ENCODE assay signal across 19 cellular contexts in the genomic region with DNA sequence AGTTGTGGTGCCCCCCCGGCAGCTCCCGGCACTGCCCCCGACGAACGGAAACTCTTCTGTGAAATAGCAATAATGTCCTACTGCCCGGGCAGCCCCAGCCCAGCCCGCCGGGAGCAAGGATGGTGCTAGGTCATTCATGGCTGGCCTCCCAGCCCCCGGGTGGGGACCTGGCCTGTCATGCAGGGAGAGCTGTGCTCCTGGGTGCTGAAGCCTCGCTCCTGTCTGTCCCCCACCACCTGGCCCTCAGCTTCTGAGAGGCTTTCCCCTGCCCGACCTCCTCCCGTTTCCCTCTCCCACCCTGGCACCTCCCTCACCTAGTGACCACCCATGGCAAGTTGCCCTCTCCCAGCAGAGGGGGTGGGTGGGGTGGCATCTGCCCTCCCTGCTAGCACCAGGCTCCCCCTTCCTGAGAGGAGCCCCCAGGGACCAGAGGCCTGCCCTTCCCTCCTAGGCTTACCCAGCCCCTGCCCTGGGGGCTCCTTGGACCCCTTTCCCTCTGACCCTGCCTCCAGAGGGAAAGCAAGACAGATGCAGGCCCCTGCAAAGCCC. TPM values are rescaled to one million over a fixed set of nuclear protein-coding genes. Genes with fewer than 3 reads are reported as not detected.
DNase-seq lines count a peak whose midpoint lies in the region; ATAC-seq, FAIRE-seq and TF ChIP-seq lines count a peak whose summit lies in the region.
"Had no signal": no experiment of that assay in that cellular context is flagged by ENCODE, and none has a peak within 500 bp of the region (broad histone marks: within the 10 kb centered on the region; RNA-seq: fewer than 3 reads in every experiment).

No MANE protein-coding gene starts in this region.

- no peak overlapping the region for H2AFZ ChIP-seq in HepG2 (ENCODE audit: low read length)
- no peak overlapping the region for H2AFZ ChIP-seq in GM12878 (ENCODE audit: control insufficient read depth, low read depth, low read length)

- TF ChIP-seq RAD21 in HepG2 (CRISPR knock-in tag; IDR thresholded peaks at IDR 0.05) (no peak), GM12878 (IDR thresholded peaks at IDR 0.05; ENCODE audit: insufficient read depth, low read depth, low read length) (no peak)

- POLR2A ChIA-PET in HepG2 (lab: Yijun Ruan, JAX) = interaction anchor here (1.9 kb wide), 1 partner anchor 13 kb away, joined by 5 read pairs; no protein-coding TSS in a partner anchor
- POLR2A ChIA-PET in GM12878 (lab: Charles Lee) = no interaction called here

- RAD21 ChIA-PET in GM12878 (lab: Charles Lee; ENCODE audit: unreplicated experiment) = no interaction called here

- no peak for TF ChIP-seq EP300 in HepG2 (IDR thresholded peaks at IDR 0.05; ENCODE audit: low read depth in 2 of 2, low read length in 2 of 2)
- TF ChIP-seq EP300 in HepG2 (CRISPR knock-in tag; IDR thresholded peaks at IDR 0.05; ENCODE audit: borderline replicate concordance) = no peak
- no peak for TF ChIP-seq EP300 in GM12878 (IDR thresholded peaks at IDR 0.05; ENCODE audit: borderline replicate concordance in 1 of 2, control insufficient read depth in 1 of 2, low read depth in 2 of 2, low read length in 2 of 2)

- no peak for TF ChIP-seq CTCF in HepG2 (CRISPR knock-in tag; IDR thresholded peaks at IDR 0.05)
- TF ChIP-seq CTCF in right lobe of liver (IDR thresholded peaks at IDR 0.05) = no peak
- no peak for TF ChIP-seq CTCF in GM12878 (IDR thresholded peaks at IDR 0.05 in 2 of 3, conservative IDR thresholded peaks at IDR 0.05 in 1 of 3; ENCODE audit: control insufficient read depth in 2 of 3, extremely low read depth in 1 of 3, insufficient read depth in 1 of 3, low read depth in 3 of 3, low read length in 3 of 3)

- in situ Hi-C loops in HepG2 (cut with HindIII; ENCODE audit: extremely low pct_ligation_motif_present, low pct_unique_long_range_greater_than_20kb) (no loop called here), GM12878 (cut with MboI) (no loop called here)

- H3K36me3 ChIP-seq in HepG2 (replicated peaks in 1 of 2; ENCODE audit: control insufficient read depth in 1 of 2, insufficient read depth in 2 of 2, low read length in 2 of 2) = peaks cover 5 to 26% of the 10 kb centered on the region in 2 experiments; a peak in 3 of 5 replicates
- peaks cover 0 to 17% (median 7%) of the 10 kb centered on the region in 4 donors for H3K36me3 ChIP-seq in right lobe of liver
- peaks cover 57% of the 10 kb centered on the region for H3K36me3 ChIP-seq in HUES6 (ENCODE audit: control insufficient read depth, insufficient read depth, low read length)
- H3K36me3 ChIP-seq in GM12878 (ENCODE audit: control insufficient read depth in 2 of 2, insufficient read depth in 2 of 2, low read length in 1 of 2) = peaks cover 0 to 18% of the 10 kb centered on the region in 2 experiments; a peak in 3 of 4 replicates

- H3K27ac ChIP-seq in HepG2 (ENCODE audit: extremely low read length, insufficient read depth, low read length) = no peak overlapping the region
- H3K27ac ChIP-seq in right lobe of liver = no peak overlapping the region
- 0 out of 2 replicates have a peak overlapping the region, but pooled peaks have one; percentile 41 for H3K27ac ChIP-seq in HUES6 (ENCODE audit: low read depth, low read length)
- no peak overlapping the region for H3K27ac ChIP-seq in GM12878 (ENCODE audit: control insufficient read depth, insufficient read depth)
- H3K27ac ChIP-seq: SJSA1 had no signal

- SMC1A ChIA-PET in GM12878 (lab: Charles Lee; ENCODE audit: uncharacterized antibody, unreplicated experiment) = no interaction called here

- DNase-seq in HepG2 (ENCODE audit: low spot score) (no peak), right lobe of liver (no peak), GM12878 (ENCODE audit: low read depth, low spot score) (no peak), posterior vena cava (ENCODE audit: low spot score) (peak; percentile 69), A172 (ENCODE audit: low spot score) (no peak), NCI-H1048 (lab: John Stamatoyannopoulos, UW) (no peak)
- DNase-seq: ACHN, DMS 273 treated with DMSO at 0.1 percent for 48 hours, GOT3, NCI-H1436, NCI-H2029 treated with DMSO at 0.1 percent for 48 hours, NCI-H2171, NCI-H446, OCI-M1 had no signal

- no peaks in the 10 kb centered on the region for H3K79me2 ChIP-seq in HepG2 (ENCODE audit: insufficient read depth, low read length)
- no peaks in the 10 kb centered on the region for H3K79me2 ChIP-seq in GM12878 (ENCODE audit: control insufficient read depth, insufficient read depth, low read length)

- intact Hi-C loops in HepG2 (cut with micrococcal nuclease; ENCODE audit: unreplicated experiment) (no loop called here), right lobe of liver (cut with DNase I) (loop anchor here in 1 of 2 donors (5.0 kb wide), 1 partner anchor 135 kb away; no protein-coding TSS in a partner anchor), GM12878 (cut with micrococcal nuclease; ENCODE audit: unreplicated experiment) (loop anchor here (10.0 kb wide), 1 partner anchor 133 kb away; no protein-coding TSS in a partner anchor), posterior vena cava (cut with DNase I) (no loop called here)

- CTCF ChIA-PET in HepG2 (lab: Yijun Ruan, JAX; ENCODE audit: low intra/inter-chr PET ratio, low total read pairs) = no interaction called here
- CTCF ChIA-PET in GM12878 (lab: Yijun Ruan, JAX) = no interaction called here

- H4K20me1 ChIP-seq in HepG2 (ENCODE audit: insufficient read depth, low read length) = no peaks in the 10 kb centered on the region
- H4K20me1 ChIP-seq in GM12878 (ENCODE audit: control insufficient read depth, insufficient read depth) = no peaks in the 10 kb centered on the region

- H3K9ac ChIP-seq in HepG2 (ENCODE audit: insufficient read depth, low read depth, low read length) (no peak overlapping the region), HUES6 (ENCODE audit: low read length) (no peak overlapping the region), GM12878 (ENCODE audit: control insufficient read depth, insufficient read depth, low read length) (no peak overlapping the region)

- H3K9me3 ChIP-seq in HepG2 (ENCODE audit: low read length) (no peaks in the 10 kb centered on the region), right lobe of liver (no peaks in the 10 kb centered on the region), HUES6 (ENCODE audit: control insufficient read depth, insufficient read depth, low read depth, low read length) (no peaks in the 10 kb centered on the region), GM12878 (replicated peaks; ENCODE audit: control insufficient read depth, insufficient read depth, low read length) (no peaks in the 10 kb centered on the region)
- H3K9me3 ChIP-seq: SJSA1 had no signal

- H3K27me3 ChIP-seq in HepG2 (ENCODE audit: control insufficient read depth in 1 of 2, insufficient read depth in 2 of 2, low read length in 2 of 2) (no peaks in the 10 kb centered on the region), right lobe of liver (no peaks in the 10 kb centered on the region), HUES6 (ENCODE audit: control insufficient read depth, insufficient read depth, low read length) (no peaks in the 10 kb centered on the region), GM12878 (replicated peaks in 1 of 2; ENCODE audit: control insufficient read depth in 2 of 2, insufficient read depth in 2 of 2, low read length in 1 of 2) (no peaks in the 10 kb centered on the region)
- H3K27me3 ChIP-seq: SJSA1 had no signal

- TF ChIP-seq POLR2A in HepG2 (IDR thresholded peaks at IDR 0.05; ENCODE audit: insufficient read depth in 1 of 2, low read depth in 2 of 2, low read length in 2 of 2) (0 out of 4 replicates have a peak, but pooled peaks of 1 of the 2 experiments have one; percentile 10), right lobe of liver (IDR thresholded peaks at IDR 0.05) (no peak), GM12878 (IDR thresholded peaks at IDR 0.05; ENCODE audit: low read depth, low read length) (peak; percentile 18; the same call in 1 of the 2 replicates)

- H3K4me3 ChIP-seq in HepG2 (replicated peaks in 1 of 3; ENCODE audit: insufficient read depth in 1 of 3, low read depth in 2 of 3, low read length in 3 of 3) (no peak overlapping the region), right lobe of liver (no peak overlapping the region), HUES6 (ENCODE audit: low read depth, low read length) (no peak overlapping the region), GM12878 (no peak overlapping the region)
- H3K4me3 ChIP-seq: SJSA1 had no signal

- no peak overlapping the region for H3K4me2 ChIP-seq in HepG2 (ENCODE audit: low read depth, low read length)
- no peak overlapping the region for H3K4me2 ChIP-seq in GM12878 (ENCODE audit: control insufficient read depth, insufficient read depth)

- no peaks in the 10 kb centered on the region for H3K4me1 ChIP-seq in HepG2 (ENCODE audit: insufficient read depth, low read length)
- no peaks in the 10 kb centered on the region for H3K4me1 ChIP-seq in right lobe of liver
- no peaks in the 10 kb centered on the region for H3K4me1 ChIP-seq in HUES6 (ENCODE audit: control insufficient read depth, insufficient read depth, low read length)
- no peaks in the 10 kb centered on the region for H3K4me1 ChIP-seq in GM12878 (ENCODE audit: control insufficient read depth, insufficient read depth, low read length)
- H3K4me1 ChIP-seq: SJSA1 had no signal

- 0 out of 3 replicates have a peak, but pooled peaks have one; percentile 5 for ATAC-seq in HepG2
- ATAC-seq in right lobe of liver = no peak
- no peak for ATAC-seq in GM12878
- no peak for ATAC-seq in GM19452 (IDR thresholded peaks at IDR 0.05; ENCODE audit: unreplicated experiment)

- BruUV-seq in HepG2 (replicated peaks; lab: Mats Ljungman, UMichigan) = no TSS peak
- BruUV-seq in GM12878 (replicated peaks; lab: Mats Ljungman, UMichigan) = no TSS peak

- FAIRE-seq in HepG2 (lab: Jason Lieb, UNC) = no peak
- FAIRE-seq in GM12878 (lab: Jason Lieb, UNC) = no peak
- FAIRE-seq: G401.6 had no signal

- WGBS in HepG2 (ENCODE audit: low lambda C conversion rate) = 94% methylated on average over 8 of the region's 12 CpGs
- WGBS in right lobe of liver (ENCODE audit: insufficient coverage, low coverage, low lambda C conversion rate, missing lambda C conversion rate) = no CpG with 5 or more reads among the region's 12 CpGs
- WGBS in GM12878 (ENCODE audit: insufficient coverage, insufficient replicate concordance, low lambda C conversion rate, missing lambda C conversion rate) = 82% methylated on average over 12 of the region's 12 CpGs

RNA-seq across cellular contexts. Expression of a gene that starts 13.5 kb away (rescaled TPM):
- total RNA-seq in HepG2 (2016; rRNA removed; fragmentation: Illumina TruSeq; extraction: Trizol) (39.5 and 51.8 TPM in 2 replicates), right lobe of liver (10 to 100 TPM; 27.9 to 45.9 (median 32.8) TPM), GM12878 (2014; rRNA removed) (50.2 and 55.4 TPM in 2 replicates), GM12878 (2014; rRNA removed; fragmentation: Illumina TruSeq; extraction: Trizol) (17.8 and 18.5 TPM in 2 replicates), GM12878 (2021) (54.9 and 61.6 TPM in 2 replicates), posterior vena cava (10 to 100 TPM; 25.3 to 28.8 TPM)
- total RNA-seq in HepG2 (2016; cell fraction: cytosol; rRNA removed; fragmentation: Illumina TruSeq; extraction: Trizol; ENCODE audit: low read depth) = 62.7 and 78.9 TPM in 2 replicates
- total RNA-seq in HepG2 (2016; cell fraction: insoluble cytoplasmic fraction; rRNA removed; fragmentation: Illumina TruSeq; extraction: Trizol) = 44.0 and 55.1 TPM in 2 replicates
- 48.0 and 59.1 TPM in 2 replicates for total RNA-seq in HepG2 (2016; cell fraction: membrane; rRNA removed; fragmentation: Illumina TruSeq; extraction: Trizol)
- total RNA-seq in HepG2 (2016; cell fraction: nucleus; rRNA removed; fragmentation: Illumina TruSeq; extraction: Trizol) = 21.8 and 30.9 TPM in 2 replicates
- polyA plus RNA-seq in HepG2 (2011; rRNA removed) (51.5 and 64.5 TPM in 2 replicates), GM12878 (2011; rRNA removed) (22.5 and 32.8 TPM in 2 replicates), GM12878 (2014; fragmentation: Illumina TruSeq; extraction: Trizol) (8.4 and 20.7 TPM in 2 replicates), GM12878 (2014; fragmentation: Nextera tagmentation; extraction: Ambion mirVana) (10 to 100 TPM; 20.8 to 48.1 TPM), GM12878 (2014; rRNA removed) (94.3 and 100 TPM in 2 replicates), GM12878 (2016; fragmentation: Nextera tagmentation; extraction: Ambion mirVana) (10 to 100 TPM; 72.8 to 78.7 TPM)
- 79.1 and 106 TPM in 2 replicates for polyA plus RNA-seq in HepG2 (2011; cell fraction: cytosol; rRNA removed)
- 59.7 and 63.8 TPM in 2 replicates for polyA plus RNA-seq in HepG2 (2011; cell fraction: nucleus; rRNA removed)
- 28.9 and 43.2 TPM in 2 replicates for polyA plus RNA-seq in HepG2 (2012)
- polyA plus RNA-seq in HepG2 (2016; cell fraction: cytosol; fragmentation: Illumina TruSeq; extraction: Trizol; ENCODE audit: low read depth) = 51.5 and 69.1 TPM in 2 replicates
- 31.2 and 31.7 TPM in 2 replicates for polyA plus RNA-seq in HepG2 (2016; cell fraction: insoluble cytoplasmic fraction; fragmentation: Illumina TruSeq; extraction: Trizol; ENCODE audit: low read depth)
- polyA plus RNA-seq in HepG2 (2016; cell fraction: membrane; fragmentation: Illumina TruSeq; extraction: Trizol; ENCODE audit: low read depth) = 35.5 and 47.0 TPM in 2 replicates
- polyA plus RNA-seq in HepG2 (2016; cell fraction: nucleus; fragmentation: Illumina TruSeq; extraction: Trizol; ENCODE audit: insufficient read depth, low read depth) = 70.3 and 85.7 TPM in 2 replicates
- 22.9 and 24.5 TPM in 2 replicates for polyA minus RNA-seq in HepG2 (2011; rRNA and poly(A)+ RNA removed; ENCODE audit: low replicate concordance)
- 13.2 and 17.4 TPM in 2 replicates for polyA minus RNA-seq in HepG2 (2011; cell fraction: cytosol; rRNA and poly(A)+ RNA removed)
- 12.3 and 12.9 TPM in 2 replicates for polyA minus RNA-seq in HepG2 (2011; cell fraction: nucleus; rRNA and poly(A)+ RNA removed)
- total RNA-seq in GM12878 (2013; cell fraction: nucleolus; rRNA removed) = 21.2 and 24.9 TPM in 2 replicates
- polyA plus RNA-seq in GM12878 (2011; ENCODE audit: low read depth) = 39.3 TPM
- 58.1 and 79.3 TPM in 2 replicates for polyA plus RNA-seq in GM12878 (2011; cell fraction: cytosol; rRNA removed)
- 47.2 and 67.5 TPM in 2 replicates for polyA plus RNA-seq in GM12878 (2011; cell fraction: nucleus; rRNA removed)
- polyA plus RNA-seq in GM12878 (2012) = 37.2 and 40.1 TPM in 2 replicates
- polyA minus RNA-seq in GM12878 (2011; rRNA and poly(A)+ RNA removed) = 8.5 and 14.6 TPM in 2 replicates
- 7.2 and 14.3 TPM in 2 replicates for polyA minus RNA-seq in GM12878 (2011; cell fraction: cytosol; rRNA and poly(A)+ RNA removed)
- 5.3 and 10.8 TPM in 2 replicates for polyA minus RNA-seq in GM12878 (2011; cell fraction: nucleus; rRNA and poly(A)+ RNA removed)
- 46.8 and 116 TPM in 2 replicates for total RNA-seq in A172 (2014; rRNA removed; shearing (Covaris generic))

RNA-seq across cellular contexts. Expression of a gene that starts 21.7 kb away (rescaled TPM):
- total RNA-seq in HepG2 (2016; rRNA removed; fragmentation: Illumina TruSeq; extraction: Trizol) = 0.24 and 0.29 TPM in 2 replicates
- 1.0 and 1.1 TPM in 2 replicates for total RNA-seq in HepG2 (2016; cell fraction: cytosol; rRNA removed; fragmentation: Illumina TruSeq; extraction: Trizol; ENCODE audit: low read depth)
- total RNA-seq in HepG2 (2016; cell fraction: insoluble cytoplasmic fraction; rRNA removed; fragmentation: Illumina TruSeq; extraction: Trizol) = 0.18 and 0.30 TPM in 2 replicates
- 0.59 and 0.65 TPM in 2 replicates for total RNA-seq in HepG2 (2016; cell fraction: membrane; rRNA removed; fragmentation: Illumina TruSeq; extraction: Trizol)
- 0.34 and 0.63 TPM in 2 replicates for total RNA-seq in HepG2 (2016; cell fraction: nucleus; rRNA removed; fragmentation: Illumina TruSeq; extraction: Trizol)
- polyA plus RNA-seq in HepG2 (2011; rRNA removed) = 0.28 and 0.39 TPM in 2 replicates
- 0.17 and 0.18 TPM in 2 replicates for polyA plus RNA-seq in HepG2 (2011; cell fraction: cytosol; rRNA removed)
- polyA plus RNA-seq in HepG2 (2011; cell fraction: nucleus; rRNA removed) = 1.1 and 1.3 TPM in 2 replicates
- 0.91 and 2.0 TPM in 2 replicates for polyA plus RNA-seq in HepG2 (2012)
- polyA plus RNA-seq in HepG2 (2016; cell fraction: cytosol; fragmentation: Illumina TruSeq; extraction: Trizol; ENCODE audit: low read depth) = 0.27 and 0.43 TPM in 2 replicates
- 0.70 and 0.86 TPM in 2 replicates for polyA plus RNA-seq in HepG2 (2016; cell fraction: insoluble cytoplasmic fraction; fragmentation: Illumina TruSeq; extraction: Trizol; ENCODE audit: low read depth)
- polyA plus RNA-seq in HepG2 (2016; cell fraction: membrane; fragmentation: Illumina TruSeq; extraction: Trizol; ENCODE audit: low read depth) = 1.3 and 1.4 TPM in 2 replicates
- polyA plus RNA-seq in HepG2 (2016; cell fraction: nucleus; fragmentation: Illumina TruSeq; extraction: Trizol; ENCODE audit: insufficient read depth, low read depth) = 1.6 and 1.8 TPM in 2 replicates
- 0.44 and 3.2 TPM in 2 replicates for polyA minus RNA-seq in HepG2 (2011; rRNA and poly(A)+ RNA removed; ENCODE audit: low replicate concordance)
- polyA minus RNA-seq in HepG2 (2011; cell fraction: cytosol; rRNA and poly(A)+ RNA removed) = 0.18 and 0.99 TPM in 2 replicates
- 0.25 and 0.52 TPM in 2 replicates for polyA minus RNA-seq in HepG2 (2011; cell fraction: nucleus; rRNA and poly(A)+ RNA removed)
- 1 to 10 TPM in 5 of 6 experiments, under 1 TPM in 1; 0.79 to 2.6 (median 1.4) TPM for total RNA-seq in right lobe of liver
- total RNA-seq in GM12878 (2013; cell fraction: nucleolus; rRNA removed) = 1.1 and 1.2 TPM in 2 replicates
- 0.06 TPM in 1 of 2 replicates, not detected in the other for total RNA-seq in GM12878 (2014; rRNA removed)
- total RNA-seq in GM12878 (2014; rRNA removed; fragmentation: Illumina TruSeq; extraction: Trizol) = not detected in 2 replicates
- 0.51 and 0.61 TPM in 2 replicates for total RNA-seq in GM12878 (2021)
- 0.16 TPM for polyA plus RNA-seq in GM12878 (2011; ENCODE audit: low read depth)
- 0.37 and 0.64 TPM in 2 replicates for polyA plus RNA-seq in GM12878 (2011; rRNA removed)
- 1.1 and 1.5 TPM in 2 replicates for polyA plus RNA-seq in GM12878 (2011; cell fraction: cytosol; rRNA removed)
- 5.1 and 6.2 TPM in 2 replicates for polyA plus RNA-seq in GM12878 (2011; cell fraction: nucleus; rRNA removed)
- polyA plus RNA-seq in GM12878 (2012) = 0.67 and 0.83 TPM in 2 replicates
- 0.03 TPM in 1 of 2 replicates, not detected in the other for polyA plus RNA-seq in GM12878 (2014; fragmentation: Illumina TruSeq; extraction: Trizol)
- not detected for polyA plus RNA-seq in GM12878 (2014; fragmentation: Nextera tagmentation; extraction: Ambion mirVana)
- 0.14 and 0.25 TPM in 2 replicates for polyA plus RNA-seq in GM12878 (2014; rRNA removed)
- under 1 TPM in 1 of 2 experiments, not detected in 1; 0.21 TPM for polyA plus RNA-seq in GM12878 (2016; fragmentation: Nextera tagmentation; extraction: Ambion mirVana)
- 0.88 and 2.1 TPM in 2 replicates for polyA minus RNA-seq in GM12878 (2011; rRNA and poly(A)+ RNA removed)
- polyA minus RNA-seq in GM12878 (2011; cell fraction: cytosol; rRNA and poly(A)+ RNA removed) = 2.7 and 3.5 TPM in 2 replicates
- polyA minus RNA-seq in GM12878 (2011; cell fraction: nucleus; rRNA and poly(A)+ RNA removed) = 0.73 and 1.6 TPM in 2 replicates
- total RNA-seq in posterior vena cava = 10 to 100 TPM; 35.6 to 49.0 TPM
- total RNA-seq in A172 (2014; rRNA removed; shearing (Covaris generic)) = 3.2 and 5.7 TPM in 2 replicates
- polyA plus RNA-seq: CD14-positive monocyte had no signal

RNA-seq across cellular contexts. Expression of a gene that starts 34.0 kb away (rescaled TPM):
- total RNA-seq in HepG2 (2016; rRNA removed; fragmentation: Illumina TruSeq; extraction: Trizol) (6.9 and 18.2 TPM in 2 replicates), right lobe of liver (10 to 100 TPM; 13.5 to 22.9 (median 16.8) TPM), GM12878 (2014; rRNA removed) (not detected in 2 replicates), GM12878 (2014; rRNA removed; fragmentation: Illumina TruSeq; extraction: Trizol) (not detected in 2 replicates), GM12878 (2021) (0.10 TPM in 1 of 2 replicates, not detected in the other), posterior vena cava (10 to 100 TPM; 67.1 to 89.3 TPM)
- total RNA-seq in HepG2 (2016; cell fraction: cytosol; rRNA removed; fragmentation: Illumina TruSeq; extraction: Trizol; ENCODE audit: low read depth) = 2.8 and 3.3 TPM in 2 replicates
- total RNA-seq in HepG2 (2016; cell fraction: insoluble cytoplasmic fraction; rRNA removed; fragmentation: Illumina TruSeq; extraction: Trizol) = 5.9 and 17.8 TPM in 2 replicates
- total RNA-seq in HepG2 (2016; cell fraction: membrane; rRNA removed; fragmentation: Illumina TruSeq; extraction: Trizol) = 5.8 and 6.6 TPM in 2 replicates
- 22.5 and 25.6 TPM in 2 replicates for total RNA-seq in HepG2 (2016; cell fraction: nucleus; rRNA removed; fragmentation: Illumina TruSeq; extraction: Trizol)
- polyA plus RNA-seq in HepG2 (2011; rRNA removed) (8.4 and 15.5 TPM in 2 replicates), GM12878 (2011; rRNA removed) (not detected in 2 replicates), GM12878 (2014; fragmentation: Illumina TruSeq; extraction: Trizol) (not detected in 2 replicates), GM12878 (2014; fragmentation: Nextera tagmentation; extraction: Ambion mirVana) (under 1 TPM in 1 of 2 experiments, not detected in 1; 0.02 TPM), GM12878 (2014; rRNA removed) (not detected in 2 replicates), GM12878 (2016; fragmentation: Nextera tagmentation; extraction: Ambion mirVana) (under 1 TPM; 0.18 to 0.19 TPM)
- polyA plus RNA-seq in HepG2 (2011; cell fraction: cytosol; rRNA removed) = 9.0 and 15.7 TPM in 2 replicates
- polyA plus RNA-seq in HepG2 (2011; cell fraction: nucleus; rRNA removed) = 47.1 and 58.1 TPM in 2 replicates
- polyA plus RNA-seq in HepG2 (2012) = 9.8 and 16.9 TPM in 2 replicates
- 2.3 and 2.6 TPM in 2 replicates for polyA plus RNA-seq in HepG2 (2016; cell fraction: cytosol; fragmentation: Illumina TruSeq; extraction: Trizol; ENCODE audit: low read depth)
- polyA plus RNA-seq in HepG2 (2016; cell fraction: insoluble cytoplasmic fraction; fragmentation: Illumina TruSeq; extraction: Trizol; ENCODE audit: low read depth) = 7.7 and 10.2 TPM in 2 replicates
- 3.1 and 4.1 TPM in 2 replicates for polyA plus RNA-seq in HepG2 (2016; cell fraction: membrane; fragmentation: Illumina TruSeq; extraction: Trizol; ENCODE audit: low read depth)
- 40.8 and 43.4 TPM in 2 replicates for polyA plus RNA-seq in HepG2 (2016; cell fraction: nucleus; fragmentation: Illumina TruSeq; extraction: Trizol; ENCODE audit: insufficient read depth, low read depth)
- 1.2 and 47.2 TPM in 2 replicates for polyA minus RNA-seq in HepG2 (2011; rRNA and poly(A)+ RNA removed; ENCODE audit: low replicate concordance)
- polyA minus RNA-seq in HepG2 (2011; cell fraction: cytosol; rRNA and poly(A)+ RNA removed) = 18.8 and 21.5 TPM in 2 replicates
- 32.1 and 35.9 TPM in 2 replicates for polyA minus RNA-seq in HepG2 (2011; cell fraction: nucleus; rRNA and poly(A)+ RNA removed)
- total RNA-seq in GM12878 (2013; cell fraction: nucleolus; rRNA removed) = not detected in 2 replicates
- 0.08 TPM for polyA plus RNA-seq in GM12878 (2011; ENCODE audit: low read depth)
- not detected in 2 replicates for polyA plus RNA-seq in GM12878 (2011; cell fraction: cytosol; rRNA removed)
- polyA plus RNA-seq in GM12878 (2011; cell fraction: nucleus; rRNA removed) = not detected in 2 replicates
- 0.24 and 0.27 TPM in 2 replicates for polyA plus RNA-seq in GM12878 (2012)
- polyA minus RNA-seq in GM12878 (2011; rRNA and poly(A)+ RNA removed) = not detected in 2 replicates
- polyA minus RNA-seq in GM12878 (2011; cell fraction: cytosol; rRNA and poly(A)+ RNA removed) = not detected in 2 replicates
- polyA minus RNA-seq in GM12878 (2011; cell fraction: nucleus; rRNA and poly(A)+ RNA removed) = not detected in 2 replicates
- total RNA-seq in A172 (2014; rRNA removed; shearing (Covaris generic)) = 87.4 and 100 TPM in 2 replicates
- polyA plus RNA-seq: CD14-positive monocyte had no signal
